In genomic region chr16:65515193-65515592, GRCh38 we compare ENCODE assay signal across 26 cellular contexts.
"Had no signal": no experiment of that assay in that cellular context is flagged by ENCODE, and none has a peak within 500 bp of the region (broad histone marks: within the 10 kb centered on the region; RNA-seq: fewer than 3 reads in every experiment).

No MANE protein-coding gene starts in this region.

- H3K27me3 Mint-ChIP-seq: memory B cell; naive thymus-derived CD8-positive, alpha-beta T cell; stimulated activated naive B cell treated with anti-CD40 and anti-IgM and Interleukin-4, amounts not matched to agents 10 μg/mL and 1 μg/mL and 100 μg/mL, for 72 hours had no signal

- H3K9me3 Mint-ChIP-seq: nephron progenitor cell; stimulated activated naive B cell treated with anti-CD40 and anti-IgM and Interleukin-4, amounts not matched to agents 10 μg/mL and 1 μg/mL and 100 μg/mL, for 72 hours had no signal

- H3K27me3 ChIP-seq: ovary, stomach, testis, thyroid gland, transverse colon, upper lobe of right lung had no signal

- H3K4me3 ChIP-seq: left ventricle myocardium inferior, lung, ovary, prostate gland, skin epidermis, stomach, testis, thyroid gland, transverse colon, upper lobe of right lung had no signal

- DNase-seq: head of caudate nucleus; hypothalamus; islet precursor cell; left ventricle myocardium inferior; naive thymus-derived CD8-positive, alpha-beta T cell; nephron progenitor cell; ovary; posterior cingulate gyrus; retina; right cardiac atrium; stimulated activated CD4-positive, alpha-beta T cell treated with anti-CD3 and anti-CD28 coated beads, Interleukin-12 subunit alpha, Interleukin-12 subunit beta, amount 100 ng/mL, for 4 hours; stimulated activated CD4-positive, alpha-beta T cell treated with anti-CD3 and anti-CD28 coated beads, Interleukin-15, amount 100 ng/mL, for 24 hours; stimulated activated CD4-positive, alpha-beta T cell treated with anti-CD3 and anti-CD28 coated beads, Interleukin-2, amount 100 ng/mL, for 24 hours; stimulated activated CD4-positive, alpha-beta T cell treated with anti-CD3 and anti-CD28 coated beads, Interleukin-4, amount 100 ng/mL, for 1 hour; stimulated activated naive B cell treated with anti-CD40 and anti-IgM and Interleukin-4, amounts not matched to agents 10 μg/mL and 1 μg/mL and 100 μg/mL, for 72 hours; stimulated activated naive CD8-positive, alpha-beta T cell treated with anti-CD3 and anti-CD28 coated beads, Interleukin-15, Interleukin-2, amounts not matched to agents 100 U/mL and 50 U/mL, for 24 hours; stomach; testis; thyroid gland; transverse colon; upper lobe of right lung had no signal

- H3K9me3 ChIP-seq: left ventricle myocardium inferior, ovary, prostate gland, stomach, testis, thyroid gland, transverse colon, upper lobe of right lung had no signal

- H3K4me1 Mint-ChIP-seq: memory B cell; naive thymus-derived CD8-positive, alpha-beta T cell; stimulated activated naive B cell treated with anti-CD40 and anti-IgM and Interleukin-4, amounts not matched to agents 10 μg/mL and 1 μg/mL and 100 μg/mL, for 72 hours had no signal

- H3K4me1 ChIP-seq: left ventricle myocardium inferior, prostate gland, stomach, testis, thyroid gland, transverse colon, upper lobe of right lung had no signal

- ATAC-seq: naive thymus-derived CD8-positive, alpha-beta T cell; right cardiac atrium; sciatic nerve; stimulated activated naive B cell treated with anti-CD40 and anti-IgM and Interleukin-4, amounts not matched to agents 10 μg/mL and 1 μg/mL and 100 μg/mL, for 72 hours; stimulated activated naive CD8-positive, alpha-beta T cell treated with anti-CD3 and anti-CD28 coated beads, Interleukin-15, Interleukin-2, amounts not matched to agents 100 U/mL and 50 U/mL, for 24 hours; upper lobe of right lung had no signal

- H3K36me3 ChIP-seq: left ventricle myocardium inferior, ovary, prostate gland, stomach, thyroid gland, transverse colon, upper lobe of right lung had no signal

- H3K4me3 Mint-ChIP-seq: memory B cell; naive thymus-derived CD8-positive, alpha-beta T cell; nephron progenitor cell; stimulated activated naive B cell treated with anti-CD40 and anti-IgM and Interleukin-4, amounts not matched to agents 10 μg/mL and 1 μg/mL and 100 μg/mL, for 72 hours had no signal

- H3K36me3 Mint-ChIP-seq: memory B cell; naive thymus-derived CD8-positive, alpha-beta T cell; stimulated activated naive B cell treated with anti-CD40 and anti-IgM and Interleukin-4, amounts not matched to agents 10 μg/mL and 1 μg/mL and 100 μg/mL, for 72 hours had no signal

- H3K27ac Mint-ChIP-seq: memory B cell; naive thymus-derived CD8-positive, alpha-beta T cell; nephron progenitor cell; stimulated activated naive B cell treated with anti-CD40 and anti-IgM and Interleukin-4, amounts not matched to agents 10 μg/mL and 1 μg/mL and 100 μg/mL, for 72 hours had no signal

- H3K27ac ChIP-seq: left ventricle myocardium inferior, ovary, prostate gland, skin epidermis, stomach, testis, thyroid gland, transverse colon, upper lobe of right lung had no signal
